ENCODE assay signal across 16 cellular contexts in genomic region chr2:163595033-163595432, GRCh38.
"Had no signal": no experiment of that assay in that cellular context is flagged by ENCODE, and none has a peak within 500 bp of the region (broad histone marks: within the 10 kb centered on the region; RNA-seq: fewer than 3 reads in every experiment).

No MANE protein-coding gene starts in this region.

- H3K9me3 Mint-ChIP-seq: activated naive CD8-positive, alpha-beta T cell treated with anti-CD3 and anti-CD28 coated beads, Interleukin-2, amount 50 U/mL, for 24 hours; WTC11 had no signal

- H3K4me3 ChIP-seq: smooth muscle cell, transverse colon had no signal

- DNase-seq: activated CD4-positive, alpha-beta T cell treated with anti-CD3 and anti-CD28 coated beads for 48 hours; activated CD8-positive, alpha-beta memory T cell treated with anti-CD3 and anti-CD28 coated beads, Interleukin-2, amount 50 U/mL, for 48 hours; activated CD8-positive, alpha-beta T cell treated with anti-CD3 and anti-CD28 coated beads, Interleukin-2, amount 10 ng/mL, durations not matched to agents 7 days and 5 days; activated naive CD4-positive, alpha-beta T cell; activated naive CD8-positive, alpha-beta T cell treated with anti-CD3 and anti-CD28 coated beads, Interleukin-2, amount 50 U/mL, for 24 hours; cerebellar nuclear complex; foreskin melanocyte; head of caudate nucleus; mammary epithelial cell; substantia nigra; T-helper 17 cell; transverse colon had no signal

- H3K4me3 Mint-ChIP-seq: activated CD8-positive, alpha-beta T cell treated with anti-CD3 and anti-CD28 coated beads, Interleukin-2, amount 10 ng/mL, durations not matched to agents 7 days and 5 days; activated naive CD8-positive, alpha-beta T cell treated with anti-CD3 and anti-CD28 coated beads, Interleukin-2, amount 50 U/mL, for 24 hours; natural killer cell treated with Interleukin-12 subunit alpha and Interleukin-12 subunit beta and Interleukin-15 and Interleukin-18, amount 100 ng/mL, for 72 hours; stimulated activated effector memory CD8-positive, alpha-beta T cell treated with anti-CD3 and anti-CD28 coated beads, Interleukin-12 subunit alpha, Interleukin-12 subunit beta, amount 100 ng/mL, for 72 hours; T-helper 17 cell; WTC11 had no signal

- H3K27me3 ChIP-seq: transverse colon had no signal

- H3K4me1 Mint-ChIP-seq: activated naive CD8-positive, alpha-beta T cell treated with anti-CD3 and anti-CD28 coated beads, Interleukin-2, amount 50 U/mL, for 24 hours; stimulated activated effector memory CD8-positive, alpha-beta T cell treated with anti-CD3 and anti-CD28 coated beads, Interleukin-12 subunit alpha, Interleukin-12 subunit beta, amount 100 ng/mL, for 72 hours; T-helper 17 cell had no signal

- H3K27ac Mint-ChIP-seq: activated CD8-positive, alpha-beta T cell treated with anti-CD3 and anti-CD28 coated beads, Interleukin-2, amount 10 ng/mL, durations not matched to agents 7 days and 5 days; activated naive CD8-positive, alpha-beta T cell treated with anti-CD3 and anti-CD28 coated beads, Interleukin-2, amount 50 U/mL, for 24 hours; natural killer cell treated with Interleukin-12 subunit alpha and Interleukin-12 subunit beta and Interleukin-15 and Interleukin-18, amount 100 ng/mL, for 72 hours; stimulated activated effector memory CD8-positive, alpha-beta T cell treated with anti-CD3 and anti-CD28 coated beads, Interleukin-12 subunit alpha, Interleukin-12 subunit beta, amount 100 ng/mL, for 72 hours; T-helper 17 cell; WTC11 had no signal

- H3K36me3 ChIP-seq: transverse colon had no signal

- ATAC-seq: activated CD8-positive, alpha-beta T cell treated with anti-CD3 and anti-CD28 coated beads, Interleukin-2, amount 10 ng/mL, durations not matched to agents 7 days and 5 days; activated naive CD8-positive, alpha-beta T cell treated with anti-CD3 and anti-CD28 coated beads, Interleukin-2, amount 50 U/mL, for 24 hours; natural killer cell treated with Interleukin-12 subunit alpha and Interleukin-12 subunit beta and Interleukin-15 and Interleukin-18, amount 100 ng/mL, for 72 hours; stimulated activated effector memory CD8-positive, alpha-beta T cell treated with anti-CD3 and anti-CD28 coated beads, Interleukin-12 subunit alpha, Interleukin-12 subunit beta, amount 100 ng/mL, for 72 hours; T-helper 17 cell; WTC11 had no signal

- H3K27me3 Mint-ChIP-seq: activated naive CD8-positive, alpha-beta T cell treated with anti-CD3 and anti-CD28 coated beads, Interleukin-2, amount 50 U/mL, for 24 hours; natural killer cell treated with Interleukin-12 subunit alpha and Interleukin-12 subunit beta and Interleukin-15 and Interleukin-18, amount 100 ng/mL, for 72 hours; T-helper 17 cell had no signal

- H3K9me3 ChIP-seq: transverse colon had no signal

- H3K27ac ChIP-seq: transverse colon had no signal

- H3K4me2 ChIP-seq: smooth muscle cell had no signal

- H3K36me3 Mint-ChIP-seq: natural killer cell treated with Interleukin-12 subunit alpha and Interleukin-12 subunit beta and Interleukin-15 and Interleukin-18, amount 100 ng/mL, for 72 hours; stimulated activated effector memory CD8-positive, alpha-beta T cell treated with anti-CD3 and anti-CD28 coated beads, Interleukin-12 subunit alpha, Interleukin-12 subunit beta, amount 100 ng/mL, for 72 hours; WTC11 had no signal

- H3K4me1 ChIP-seq: transverse colon had no signal
